21 cellular contexts compared by ENCODE assay signal in genomic region chr1:57109247-57109646, GRCh38.
"Had no signal": no experiment of that assay in that cellular context is flagged by ENCODE, and none has a peak within 500 bp of the region (broad histone marks: within the 10 kb centered on the region; RNA-seq: fewer than 3 reads in every experiment).

No MANE protein-coding gene starts in this region.

- H3K27ac ChIP-seq: gastroesophageal sphincter, left ventricle myocardium inferior, neutrophil, skin epidermis, testis, tibial nerve, upper lobe of right lung, vagina had no signal

- H3K36me3 Mint-ChIP-seq: naive thymus-derived CD4-positive, alpha-beta T cell; stimulated activated naive B cell treated with anti-CD40 and anti-IgM and Interleukin-4, amounts not matched to agents 10 μg/mL and 1 μg/mL and 100 μg/mL, for 72 hours had no signal

- H3K36me3 ChIP-seq: gastroesophageal sphincter, left ventricle myocardium inferior, neutrophil, tibial nerve, upper lobe of right lung, vagina had no signal

- H3K4me3 Mint-ChIP-seq: naive thymus-derived CD4-positive, alpha-beta T cell; stimulated activated naive B cell treated with anti-CD40 and anti-IgM and Interleukin-4, amounts not matched to agents 10 μg/mL and 1 μg/mL and 100 μg/mL, for 72 hours; stimulated activated naive CD8-positive, alpha-beta T cell treated with anti-CD3 and anti-CD28 coated beads, Interleukin-15, amount 100 ng/mL, for 72 hours had no signal

- H3K27me3 Mint-ChIP-seq: stimulated activated naive B cell treated with anti-CD40 and anti-IgM and Interleukin-4, amounts not matched to agents 10 μg/mL and 1 μg/mL and 100 μg/mL, for 72 hours had no signal

- H3K4me1 Mint-ChIP-seq: naive thymus-derived CD4-positive, alpha-beta T cell; stimulated activated naive B cell treated with anti-CD40 and anti-IgM and Interleukin-4, amounts not matched to agents 10 μg/mL and 1 μg/mL and 100 μg/mL, for 72 hours; stimulated activated naive CD8-positive, alpha-beta T cell treated with anti-CD3 and anti-CD28 coated beads, Interleukin-15, amount 100 ng/mL, for 72 hours had no signal

- DNase-seq: cortex of kidney; effector memory CD4-positive, alpha-beta T cell; foreskin fibroblast; glutamatergic neuron; islet precursor cell; left ventricle myocardium inferior; mesendoderm; naive thymus-derived CD4-positive, alpha-beta T cell; stimulated activated CD4-positive, alpha-beta T cell treated with anti-CD3 and anti-CD28 coated beads, Interleukin-2, amount 100 ng/mL, for 24 hours; stimulated activated CD4-positive, alpha-beta T cell treated with anti-CD3 and anti-CD28 coated beads, Interleukin-4, amount 100 ng/mL, for 4 hours; stimulated activated naive B cell treated with anti-CD40 and anti-IgM and Interleukin-4, amounts not matched to agents 10 μg/mL and 1 μg/mL and 100 μg/mL, for 72 hours; stimulated activated naive CD8-positive, alpha-beta T cell treated with anti-CD3 and anti-CD28 coated beads, Interleukin-15, amount 100 ng/mL, for 72 hours; testis; upper lobe of right lung had no signal

- H3K9me3 Mint-ChIP-seq: stimulated activated naive CD8-positive, alpha-beta T cell treated with anti-CD3 and anti-CD28 coated beads, Interleukin-15, amount 100 ng/mL, for 72 hours had no signal

- H3K27me3 ChIP-seq: gastroesophageal sphincter, neutrophil, testis, tibial nerve, upper lobe of right lung, vagina had no signal

- H3K4me3 ChIP-seq: gastroesophageal sphincter, left ventricle myocardium inferior, skin epidermis, testis, tibial nerve, upper lobe of right lung, vagina had no signal

- H3K9me3 ChIP-seq: gastroesophageal sphincter, left ventricle myocardium inferior, neutrophil, testis, tibial nerve, upper lobe of right lung, vagina had no signal

- H3K27ac Mint-ChIP-seq: naive thymus-derived CD4-positive, alpha-beta T cell; stimulated activated naive B cell treated with anti-CD40 and anti-IgM and Interleukin-4, amounts not matched to agents 10 μg/mL and 1 μg/mL and 100 μg/mL, for 72 hours; stimulated activated naive CD8-positive, alpha-beta T cell treated with anti-CD3 and anti-CD28 coated beads, Interleukin-15, amount 100 ng/mL, for 72 hours had no signal

- H3K4me1 ChIP-seq: gastroesophageal sphincter, upper lobe of right lung, vagina had no signal

- ATAC-seq: esophagus mucosa; gastroesophageal sphincter; naive thymus-derived CD4-positive, alpha-beta T cell; sciatic nerve; stimulated activated naive B cell treated with anti-CD40 and anti-IgM and Interleukin-4, amounts not matched to agents 10 μg/mL and 1 μg/mL and 100 μg/mL, for 72 hours; stimulated activated naive CD8-positive, alpha-beta T cell treated with anti-CD3 and anti-CD28 coated beads, Interleukin-15, amount 100 ng/mL, for 72 hours; upper lobe of right lung had no signal
